Comparison of ENCODE assay signal across 8 cellular contexts in genomic region chr20:24781061-24781980, GRCh38.
DNase-seq lines count a peak whose midpoint lies in the region; ATAC-seq and TF ChIP-seq lines count a peak whose summit lies in the region.

No MANE protein-coding gene starts in this region.

- H3K9me3 Mint-ChIP-seq in activated CD8-positive, alpha-beta memory T cell treated with anti-CD3 and anti-CD28 coated beads, Interleukin-2, amount 10 ng/mL, durations not matched to agents 7 days and 5 days (ENCODE audit: low read depth) = no peaks in the 10 kb centered on the region
- H3K9me3 Mint-ChIP-seq in T-helper 2 cell treated with Interferon-gamma antibody and Interleukin-4, amounts not matched to agents 5 μg/mL and 100 μg/mL, for 36 hours = no peaks in the 10 kb centered on the region

- DNase-seq in activated CD8-positive, alpha-beta memory T cell treated with anti-CD3 and anti-CD28 coated beads, Interleukin-2, amount 10 ng/mL, durations not matched to agents 7 days and 5 days = no peak
- no peak for DNase-seq in activated CD8-positive, alpha-beta memory T cell treated with anti-CD3 and anti-CD28 coated beads for 24 hours
- DNase-seq in NCI-H446 (lab: John Stamatoyannopoulos, UW) (peak; percentile 84 to 90), cardiac fibroblast (ENCODE audit: low read depth in 2 of 2) (peak; percentile 35 to 45), mesenchymal stem cell (peak; percentile 8), COLO668 (lab: John Stamatoyannopoulos, UW; ENCODE audit: unreplicated experiment) (no peak)
- DNase-seq in T-helper 2 cell treated with Interferon-gamma antibody and Interleukin-4, amounts not matched to agents 5 μg/mL and 100 μg/mL, for 36 hours (ENCODE audit: low spot score) = no peak

- no peaks in the 10 kb centered on the region for H3K36me3 Mint-ChIP-seq in activated CD8-positive, alpha-beta memory T cell treated with anti-CD3 and anti-CD28 coated beads, Interleukin-2, amount 10 ng/mL, durations not matched to agents 7 days and 5 days
- no peaks in the 10 kb centered on the region for H3K36me3 Mint-ChIP-seq in T-helper 2 cell treated with Interferon-gamma antibody and Interleukin-4, amounts not matched to agents 5 μg/mL and 100 μg/mL, for 36 hours (ENCODE audit: low read depth)

- H3K14ac ChIP-seq in mesenchymal stem cell (ENCODE audit: low read length in 2 of 2) = no peak overlapping the region

- no peaks in the 10 kb centered on the region for H3K9me3 ChIP-seq in mesenchymal stem cell (ENCODE audit: control insufficient read depth, low read length)

- CTCF ChIA-PET in activated CD8-positive, alpha-beta memory T cell treated with anti-CD3 and anti-CD28 coated beads, Interleukin-2, amount 10 ng/mL, durations not matched to agents 7 days and 5 days (lab: Charles Lee) = interaction anchor here (0.9 to 1.2 kb wide), 2 partner anchors 94 to 192 kb away, joined by 3 read pairs; no protein-coding TSS in a partner anchor

- peaks cover 0 to 73% of the 10 kb centered on the region in 2 experiments for H3K27me3 ChIP-seq in mesenchymal stem cell (ENCODE audit: control insufficient read depth in 1 of 2, insufficient read depth in 1 of 2, low read length in 2 of 2)

- H3K36me3 ChIP-seq in mesenchymal stem cell (ENCODE audit: control insufficient read depth in 1 of 2, insufficient read depth in 2 of 2, low read depth in 1 of 2, low read length in 2 of 2) = no peaks in the 10 kb centered on the region

- no peak overlapping the region for H3K4me2 ChIP-seq in mesenchymal stem cell (ENCODE audit: low read length, poor library complexity, severe bottlenecking)

- no peak overlapping the region for H2AFZ ChIP-seq in mesenchymal stem cell (ENCODE audit: low read depth, low read length)

- no peak overlapping the region for H3K4ac ChIP-seq in mesenchymal stem cell (ENCODE audit: low read depth in 1 of 2, low read length in 2 of 2)

- H3K23ac ChIP-seq in mesenchymal stem cell (ENCODE audit: low read length in 2 of 2) = no peak overlapping the region

- no peak overlapping the region for H2BK5ac ChIP-seq in mesenchymal stem cell (ENCODE audit: low read depth, low read length, poor library complexity, severe bottlenecking)

- no peak overlapping the region for H2AK5ac ChIP-seq in mesenchymal stem cell (ENCODE audit: low read length, severe bottlenecking)

- H3K4me3 ChIP-seq in cardiac fibroblast (replicated peaks in 1 of 2; ENCODE audit: low read depth in 2 of 2, low read length in 2 of 2) (no peak overlapping the region), mesenchymal stem cell (ENCODE audit: insufficient read depth in 1 of 2, low read depth in 1 of 2, low read length in 2 of 2) (no peak overlapping the region)

- H4K8ac ChIP-seq in mesenchymal stem cell (ENCODE audit: low read length) = no peak overlapping the region

- H3K27me3 Mint-ChIP-seq in activated CD8-positive, alpha-beta memory T cell treated with anti-CD3 and anti-CD28 coated beads, Interleukin-2, amount 10 ng/mL, durations not matched to agents 7 days and 5 days = peaks cover 27% of the 10 kb centered on the region
- peaks cover 24% of the 10 kb centered on the region for H3K27me3 Mint-ChIP-seq in T-helper 2 cell treated with Interferon-gamma antibody and Interleukin-4, amounts not matched to agents 5 μg/mL and 100 μg/mL, for 36 hours (ENCODE audit: low read depth)

- no peak overlapping the region for H2BK12ac ChIP-seq in mesenchymal stem cell (ENCODE audit: low read length in 2 of 2)

- no peak overlapping the region for H3K18ac ChIP-seq in mesenchymal stem cell (ENCODE audit: low read depth in 1 of 2, low read length in 2 of 2)

- H2BK15ac ChIP-seq in mesenchymal stem cell (ENCODE audit: low read depth, poor library complexity, severe bottlenecking) = no peak overlapping the region

- WGBS in mesenchymal stem cell = 78% methylated on average over 12 of the region's 13 CpGs

- H3K4me1 ChIP-seq in mesenchymal stem cell (ENCODE audit: control insufficient read depth, insufficient read depth, low read depth, low read length) = peaks cover 25% of the 10 kb centered on the region

- H4K91ac ChIP-seq in mesenchymal stem cell (ENCODE audit: low read length) = no peak overlapping the region

- H3K27ac Mint-ChIP-seq in activated CD8-positive, alpha-beta memory T cell treated with anti-CD3 and anti-CD28 coated beads, Interleukin-2, amount 10 ng/mL, durations not matched to agents 7 days and 5 days = no peak overlapping the region
- H3K27ac Mint-ChIP-seq in T-helper 2 cell treated with Interferon-gamma antibody and Interleukin-4, amounts not matched to agents 5 μg/mL and 100 μg/mL, for 36 hours = no peak overlapping the region

- no peak overlapping the region for H3K27ac ChIP-seq in mesenchymal stem cell (ENCODE audit: low read length, poor library complexity, severe bottlenecking)

- no peaks in the 10 kb centered on the region for H3K79me1 ChIP-seq in mesenchymal stem cell (replicated peaks; ENCODE audit: low read length, poor library complexity, severe bottlenecking)

- no peak overlapping the region for H2BK120ac ChIP-seq in mesenchymal stem cell (ENCODE audit: low read depth, low read length)

- ATAC-seq in activated CD8-positive, alpha-beta memory T cell treated with anti-CD3 and anti-CD28 coated beads, Interleukin-2, amount 10 ng/mL, durations not matched to agents 7 days and 5 days = peak; percentile 47
- ATAC-seq in HG03442 (IDR thresholded peaks at IDR 0.05; ENCODE audit: unreplicated experiment) = no peak

- H3K4me1 Mint-ChIP-seq in activated CD8-positive, alpha-beta memory T cell treated with anti-CD3 and anti-CD28 coated beads, Interleukin-2, amount 10 ng/mL, durations not matched to agents 7 days and 5 days = peaks cover 16% of the 10 kb centered on the region
- peaks cover 4% of the 10 kb centered on the region for H3K4me1 Mint-ChIP-seq in T-helper 2 cell treated with Interferon-gamma antibody and Interleukin-4, amounts not matched to agents 5 μg/mL and 100 μg/mL, for 36 hours (ENCODE audit: low read depth)

- H3K9ac ChIP-seq in mesenchymal stem cell (ENCODE audit: low read length) = no peak overlapping the region

- no peak overlapping the region for H3K4me3 Mint-ChIP-seq in activated CD8-positive, alpha-beta memory T cell treated with anti-CD3 and anti-CD28 coated beads, Interleukin-2, amount 10 ng/mL, durations not matched to agents 7 days and 5 days
- no peak overlapping the region for H3K4me3 Mint-ChIP-seq in T-helper 2 cell treated with Interferon-gamma antibody and Interleukin-4, amounts not matched to agents 5 μg/mL and 100 μg/mL, for 36 hours

- TF ChIP-seq CTCF in cardiac fibroblast (IDR thresholded peaks at IDR 0.05; ENCODE audit: low read depth, low read length) = peak; percentile 63

Comparison
In these comparisons a context has a peak if more than half of its experiments do, and no peak if none do; other contexts are left out.
1. DNase-seq: peak in NCI-H446 (2 of 2), cardiac fibroblast (2 of 2) and mesenchymal stem cell (single experiment); none in activated CD8-positive, alpha-beta memory T cell treated with anti-CD3 and anti-CD28 coated beads, Interleukin-2, amount 10 ng/mL, durations not matched to agents 7 days and 5 days (single experiment), activated CD8-positive, alpha-beta memory T cell treated with anti-CD3 and anti-CD28 coated beads for 24 hours (single experiment), T-helper 2 cell treated with Interferon-gamma antibody and Interleukin-4, amounts not matched to agents 5 μg/mL and 100 μg/mL, for 36 hours (single experiment) and COLO668 (single experiment).